Comparison of ENCODE assay signal across 8 cellular contexts in the genomic region with DNA sequence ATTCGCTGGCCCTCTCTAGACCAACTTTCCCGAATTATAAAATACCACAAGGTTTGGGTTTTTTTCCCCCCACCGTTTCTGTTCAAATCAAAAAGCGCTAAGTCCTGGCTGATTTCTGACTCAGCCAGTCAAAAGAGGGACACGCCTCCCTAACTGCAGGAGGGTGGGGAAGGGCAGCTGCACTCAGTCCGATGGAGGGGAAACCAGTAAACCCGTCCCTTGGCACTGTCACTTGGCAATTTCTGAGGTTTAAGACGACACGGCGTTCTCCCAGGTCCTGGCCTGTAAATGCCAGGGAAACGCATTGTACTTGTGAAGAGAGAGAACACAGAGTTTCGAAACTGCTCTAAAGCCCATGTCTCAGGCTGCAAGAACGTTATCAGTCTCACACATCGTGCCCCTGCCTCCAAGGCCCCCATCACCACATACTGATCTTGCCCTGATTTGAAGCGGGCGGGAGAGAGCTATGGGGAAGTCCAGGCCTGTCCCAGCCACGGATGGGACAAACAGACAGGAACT. TPM values are rescaled to one million over a fixed set of nuclear protein-coding genes. Genes with fewer than 3 reads are reported as not detected.
A peak's percentile ranks its signal among the peaks of the same experiment; 100 is the strongest.
DNase-seq lines count a peak whose midpoint lies in the region; ATAC-seq and TF ChIP-seq lines count a peak whose summit lies in the region.

No MANE protein-coding gene starts in this region.

- peak overlapping the region; percentile 70 for H3K4me2 ChIP-seq in mesenchymal stem cell (ENCODE audit: low read length, poor library complexity, severe bottlenecking)

- H3K36me3 ChIP-seq in breast epithelium, result no peaks in the 10 kb centered on the region
- H3K36me3 ChIP-seq in mesenchymal stem cell (ENCODE audit: control insufficient read depth in 1 of 2, insufficient read depth in 2 of 2, low read depth in 1 of 2, low read length in 2 of 2), result no peaks in the 10 kb centered on the region

- DNase-seq in stimulated activated naive CD8-positive, alpha-beta T cell treated with anti-CD3 and anti-CD28 coated beads, Interleukin-15, Interleukin-2, amounts not matched to agents 100 U/mL and 50 U/mL, for 24 hours, result no peak
- DNase-seq in stimulated activated naive CD8-positive, alpha-beta T cell treated with anti-CD3 and anti-CD28 coated beads, Interleukin-15, amount 100 ng/mL, for 72 hours, result no peak
- DNase-seq in breast epithelium (ENCODE audit: low spot score in 2 of 2) (peak in 1 of 2 donors; percentile 80), mesenchymal stem cell (peak; percentile 36), T-helper 17 cell (no peak), DMS79 (lab: John Stamatoyannopoulos, UW) (no peak)

- no peak overlapping the region for H3K14ac ChIP-seq in mesenchymal stem cell (ENCODE audit: low read length in 2 of 2)

- H3K27ac ChIP-seq in breast epithelium, result peak overlapping the region; percentile 70 to 80
- H3K27ac ChIP-seq in mesenchymal stem cell (ENCODE audit: low read length, poor library complexity, severe bottlenecking), result peak overlapping the region; percentile 78

- H3K36me3 Mint-ChIP-seq in T-helper 17 cell (ENCODE audit: low read depth), result no peaks in the 10 kb centered on the region

- peaks cover 47% of the 10 kb centered on the region for H3K79me1 ChIP-seq in mesenchymal stem cell (replicated peaks; ENCODE audit: low read length, poor library complexity, severe bottlenecking)

- H2BK12ac ChIP-seq in mesenchymal stem cell (ENCODE audit: low read length in 2 of 2), result peak overlapping the region in 1 of 2 experiments; percentile 18

- no peak overlapping the region for H2AK5ac ChIP-seq in mesenchymal stem cell (ENCODE audit: low read length, severe bottlenecking)

- H3K4me1 ChIP-seq in breast epithelium, result no peaks in the 10 kb centered on the region
- peaks cover 10% of the 10 kb centered on the region for H3K4me1 ChIP-seq in mesenchymal stem cell (ENCODE audit: control insufficient read depth, insufficient read depth, low read depth, low read length)

- ATAC-seq in stimulated activated naive CD8-positive, alpha-beta T cell treated with anti-CD3 and anti-CD28 coated beads, Interleukin-15, Interleukin-2, amounts not matched to agents 100 U/mL and 50 U/mL, for 24 hours, result peak; percentile 20
- ATAC-seq in stimulated activated naive CD8-positive, alpha-beta T cell treated with anti-CD3 and anti-CD28 coated beads, Interleukin-15, amount 100 ng/mL, for 72 hours, result no peak
- ATAC-seq in GM21423 (IDR thresholded peaks at IDR 0.05; ENCODE audit: unreplicated experiment) (no peak), T-helper 17 cell (no peak), HG02623 (IDR thresholded peaks at IDR 0.05; ENCODE audit: unreplicated experiment) (no peak)

- intact Hi-C loops in breast epithelium (cut with DNase I; ENCODE audit: low total_unique reads), result no loop called here

- H3K4me1 Mint-ChIP-seq in stimulated activated naive CD8-positive, alpha-beta T cell treated with anti-CD3 and anti-CD28 coated beads, Interleukin-15, amount 100 ng/mL, for 72 hours, result no peaks in the 10 kb centered on the region
- H3K4me1 Mint-ChIP-seq in T-helper 17 cell, result peaks cover 2% of the 10 kb centered on the region

- peak overlapping the region in 1 of 2 experiments; percentile 36 for H3K4ac ChIP-seq in mesenchymal stem cell (ENCODE audit: low read depth in 1 of 2, low read length in 2 of 2)

- no peaks in the 10 kb centered on the region for H3K27me3 Mint-ChIP-seq in stimulated activated naive CD8-positive, alpha-beta T cell treated with anti-CD3 and anti-CD28 coated beads, Interleukin-15, amount 100 ng/mL, for 72 hours
- H3K27me3 Mint-ChIP-seq in T-helper 17 cell, result peaks cover 7% of the 10 kb centered on the region

- WGBS in mesenchymal stem cell, result 51% methylated on average over 17 of the region's 17 CpGs

- TF ChIP-seq POLR2A in breast epithelium (IDR thresholded peaks at IDR 0.05), result no peak

- TF ChIP-seq CTCF in breast epithelium (IDR thresholded peaks at IDR 0.05), result no peak

- no peak overlapping the region for H2BK5ac ChIP-seq in mesenchymal stem cell (ENCODE audit: low read depth, low read length, poor library complexity, severe bottlenecking)

- no peak overlapping the region for H2AFZ ChIP-seq in mesenchymal stem cell (ENCODE audit: low read depth, low read length)

- H4K8ac ChIP-seq in mesenchymal stem cell (ENCODE audit: low read length), result peak overlapping the region; percentile 75

- no peak overlapping the region for H2BK15ac ChIP-seq in mesenchymal stem cell (ENCODE audit: low read depth, poor library complexity, severe bottlenecking)

- H3K4me3 Mint-ChIP-seq in stimulated activated naive CD8-positive, alpha-beta T cell treated with anti-CD3 and anti-CD28 coated beads, Interleukin-15, amount 100 ng/mL, for 72 hours, result no peak overlapping the region
- no peak overlapping the region for H3K4me3 Mint-ChIP-seq in T-helper 17 cell

- peak overlapping the region; percentile 45 for H4K91ac ChIP-seq in mesenchymal stem cell (ENCODE audit: low read length)

- H3K23ac ChIP-seq in mesenchymal stem cell (ENCODE audit: low read length in 2 of 2), result no peak overlapping the region

- H3K27ac Mint-ChIP-seq in stimulated activated naive CD8-positive, alpha-beta T cell treated with anti-CD3 and anti-CD28 coated beads, Interleukin-15, amount 100 ng/mL, for 72 hours, result peak overlapping the region in 1 of 2 donors; percentile 5
- no peak overlapping the region for H3K27ac Mint-ChIP-seq in T-helper 17 cell

- peak overlapping the region in 1 of 2 experiments; percentile 61 for H3K18ac ChIP-seq in mesenchymal stem cell (ENCODE audit: low read depth in 1 of 2, low read length in 2 of 2)

- H3K27me3 ChIP-seq in breast epithelium (no peaks in the 10 kb centered on the region), mesenchymal stem cell (ENCODE audit: control insufficient read depth in 1 of 2, insufficient read depth in 1 of 2, low read length in 2 of 2) (no peaks in the 10 kb centered on the region)

- H3K9me3 Mint-ChIP-seq in stimulated activated naive CD8-positive, alpha-beta T cell treated with anti-CD3 and anti-CD28 coated beads, Interleukin-15, amount 100 ng/mL, for 72 hours, result no peaks in the 10 kb centered on the region

- no peaks in the 10 kb centered on the region for H3K9me3 ChIP-seq in breast epithelium
- no peaks in the 10 kb centered on the region for H3K9me3 ChIP-seq in mesenchymal stem cell (ENCODE audit: control insufficient read depth, low read length)
- H3K9me3 ChIP-seq in T-helper 17 cell (ENCODE audit: control insufficient read depth, low read length, poor library complexity, severe bottlenecking), result no peaks in the 10 kb centered on the region

- peak overlapping the region in 2 of 3 donors; percentile 10 to 39 for H3K4me3 ChIP-seq in breast epithelium
- peak overlapping the region in 1 of 2 experiments; percentile 75 for H3K4me3 ChIP-seq in mesenchymal stem cell (ENCODE audit: insufficient read depth in 1 of 2, low read depth in 1 of 2, low read length in 2 of 2)

- H2BK120ac ChIP-seq in mesenchymal stem cell (ENCODE audit: low read depth, low read length), result no peak overlapping the region

- peak overlapping the region; percentile 81 for H3K9ac ChIP-seq in mesenchymal stem cell (ENCODE audit: low read length)

RNA-seq across cellular contexts. Expression of a gene that starts 57.9 kb away (rescaled TPM):
- total RNA-seq in breast epithelium, result 10 to 100 TPM; 10.8 to 36.0 (median 11.8) TPM
- polyA plus RNA-seq in mesenchymal stem cell (2013, experiment 1 of 2), result 5.1 TPM
- 4.5 TPM for polyA plus RNA-seq in mesenchymal stem cell (2013, experiment 2 of 2)
- 1 to 10 TPM in 1 of 2 donors, under 1 TPM in 1; 0.94 to 2.2 TPM for total RNA-seq in T-helper 17 cell
